In the genomic region with DNA sequence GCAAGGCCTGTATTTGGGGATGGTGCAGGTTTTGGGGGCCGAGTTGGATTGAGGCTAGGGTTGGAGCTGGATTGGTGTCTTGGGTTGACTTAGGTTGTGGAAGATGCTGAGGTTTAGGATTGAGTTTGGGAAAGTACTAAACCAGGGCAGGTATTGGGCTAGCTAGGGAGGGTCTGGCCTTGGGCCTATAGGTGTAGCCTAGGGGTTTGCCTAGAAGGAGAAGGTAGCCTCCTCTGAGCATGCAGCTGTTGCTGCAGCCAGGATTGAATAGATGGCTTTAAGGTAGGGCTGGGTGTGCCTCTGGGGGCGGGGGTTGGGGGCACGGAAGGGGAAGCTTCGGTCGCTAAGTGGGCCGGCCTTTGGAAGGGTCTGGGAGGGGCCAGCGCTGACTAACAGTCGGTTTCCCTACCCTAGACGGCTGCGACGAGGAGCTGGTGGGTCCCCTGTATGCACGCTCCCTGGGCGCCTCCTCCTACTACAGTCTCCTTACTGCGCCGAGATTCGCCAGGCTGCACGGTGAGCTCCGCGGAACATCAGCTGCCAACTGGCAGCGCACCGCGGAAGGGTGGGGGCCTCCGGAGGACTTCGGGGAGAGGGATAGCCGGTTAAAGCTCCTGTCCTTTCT, we compare ENCODE assay signal across 1 cellular context.
TF ChIP-seq lines count a peak whose summit lies in the region.

No MANE protein-coding gene starts in this region.

TF ChIP-seq in H1, 55 proteins besides CTCF, POLR2A, EP300 and RAD21:
- TF ChIP-seq CREB1 (IDR thresholded peaks at IDR 0.05) (no peak), POU5F1 (IDR thresholded peaks at IDR 0.05; ENCODE audit: low read depth, low read length) (no peak), TEAD4 (IDR thresholded peaks at IDR 0.05; ENCODE audit: low read depth, low read length) (no peak), SIRT6 (IDR thresholded peaks at IDR 0.05; ENCODE audit: low read length) (no peak), NRF1 (IDR thresholded peaks at IDR 0.05; ENCODE audit: low read depth, low read length) (no peak), BACH1 (IDR thresholded peaks at IDR 0.05; ENCODE audit: low read length) (no peak), EZH2 (IDR thresholded peaks at IDR 0.05; ENCODE audit: low read depth, low read length, severe bottlenecking) (no peak), KDM1A (IDR thresholded peaks at IDR 0.05; ENCODE audit: borderline replicate concordance, low read length) (no peak), CHD2 (IDR thresholded peaks at IDR 0.05; ENCODE audit: low read length) (no peak), KDM5A (IDR thresholded peaks at IDR 0.05; ENCODE audit: low read length) (no peak), TBP (IDR thresholded peaks at IDR 0.05; ENCODE audit: low read depth, low read length) (no peak), RBBP5 (IDR thresholded peaks at IDR 0.05; ENCODE audit: borderline replicate concordance, low read depth, low read length) (no peak), CEBPB (IDR thresholded peaks at IDR 0.05; ENCODE audit: low read depth, low read length) (no peak), BRCA1 (IDR thresholded peaks at IDR 0.05; ENCODE audit: low read depth, low read length) (no peak)
- TF ChIP-seq, protein P1, sequence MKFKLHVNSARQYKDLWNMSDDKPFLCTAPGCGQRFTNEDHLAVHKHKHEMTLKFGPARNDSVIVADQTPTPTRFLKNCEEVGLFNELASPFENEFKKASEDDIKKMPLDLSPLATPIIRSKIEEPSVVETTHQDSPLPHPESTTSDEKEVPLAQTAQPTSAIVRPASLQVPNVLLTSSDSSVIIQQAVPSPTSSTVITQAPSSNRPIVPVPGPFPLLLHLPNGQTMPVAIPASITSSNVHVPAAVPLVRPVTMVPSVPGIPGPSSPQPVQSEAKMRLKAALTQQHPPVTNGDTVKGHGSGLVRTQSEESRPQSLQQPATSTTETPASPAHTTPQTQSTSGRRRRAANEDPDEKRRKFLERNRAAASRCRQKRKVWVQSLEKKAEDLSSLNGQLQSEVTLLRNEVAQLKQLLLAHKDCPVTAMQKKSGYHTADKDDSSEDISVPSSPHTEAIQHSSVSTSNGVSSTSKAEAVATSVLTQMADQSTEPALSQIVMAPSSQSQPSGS (IDR thresholded peaks at IDR 0.05; ENCODE audit: low read length) = no peak
- TF ChIP-seq, protein P2, sequence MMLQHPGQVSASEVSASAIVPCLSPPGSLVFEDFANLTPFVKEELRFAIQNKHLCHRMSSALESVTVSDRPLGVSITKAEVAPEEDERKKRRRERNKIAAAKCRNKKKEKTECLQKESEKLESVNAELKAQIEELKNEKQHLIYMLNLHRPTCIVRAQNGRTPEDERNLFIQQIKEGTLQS (IDR thresholded peaks at IDR 0.05; ENCODE audit: insufficient read depth, low read depth, low read length) = no peak
- TF ChIP-seq, protein P3, sequence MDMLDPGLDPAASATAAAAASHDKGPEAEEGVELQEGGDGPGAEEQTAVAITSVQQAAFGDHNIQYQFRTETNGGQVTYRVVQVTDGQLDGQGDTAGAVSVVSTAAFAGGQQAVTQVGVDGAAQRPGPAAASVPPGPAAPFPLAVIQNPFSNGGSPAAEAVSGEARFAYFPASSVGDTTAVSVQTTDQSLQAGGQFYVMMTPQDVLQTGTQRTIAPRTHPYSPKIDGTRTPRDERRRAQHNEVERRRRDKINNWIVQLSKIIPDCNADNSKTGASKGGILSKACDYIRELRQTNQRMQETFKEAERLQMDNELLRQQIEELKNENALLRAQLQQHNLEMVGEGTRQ (IDR thresholded peaks at IDR 0.05; ENCODE audit: low read length) = no peak
- TF ChIP-seq, protein P4, sequence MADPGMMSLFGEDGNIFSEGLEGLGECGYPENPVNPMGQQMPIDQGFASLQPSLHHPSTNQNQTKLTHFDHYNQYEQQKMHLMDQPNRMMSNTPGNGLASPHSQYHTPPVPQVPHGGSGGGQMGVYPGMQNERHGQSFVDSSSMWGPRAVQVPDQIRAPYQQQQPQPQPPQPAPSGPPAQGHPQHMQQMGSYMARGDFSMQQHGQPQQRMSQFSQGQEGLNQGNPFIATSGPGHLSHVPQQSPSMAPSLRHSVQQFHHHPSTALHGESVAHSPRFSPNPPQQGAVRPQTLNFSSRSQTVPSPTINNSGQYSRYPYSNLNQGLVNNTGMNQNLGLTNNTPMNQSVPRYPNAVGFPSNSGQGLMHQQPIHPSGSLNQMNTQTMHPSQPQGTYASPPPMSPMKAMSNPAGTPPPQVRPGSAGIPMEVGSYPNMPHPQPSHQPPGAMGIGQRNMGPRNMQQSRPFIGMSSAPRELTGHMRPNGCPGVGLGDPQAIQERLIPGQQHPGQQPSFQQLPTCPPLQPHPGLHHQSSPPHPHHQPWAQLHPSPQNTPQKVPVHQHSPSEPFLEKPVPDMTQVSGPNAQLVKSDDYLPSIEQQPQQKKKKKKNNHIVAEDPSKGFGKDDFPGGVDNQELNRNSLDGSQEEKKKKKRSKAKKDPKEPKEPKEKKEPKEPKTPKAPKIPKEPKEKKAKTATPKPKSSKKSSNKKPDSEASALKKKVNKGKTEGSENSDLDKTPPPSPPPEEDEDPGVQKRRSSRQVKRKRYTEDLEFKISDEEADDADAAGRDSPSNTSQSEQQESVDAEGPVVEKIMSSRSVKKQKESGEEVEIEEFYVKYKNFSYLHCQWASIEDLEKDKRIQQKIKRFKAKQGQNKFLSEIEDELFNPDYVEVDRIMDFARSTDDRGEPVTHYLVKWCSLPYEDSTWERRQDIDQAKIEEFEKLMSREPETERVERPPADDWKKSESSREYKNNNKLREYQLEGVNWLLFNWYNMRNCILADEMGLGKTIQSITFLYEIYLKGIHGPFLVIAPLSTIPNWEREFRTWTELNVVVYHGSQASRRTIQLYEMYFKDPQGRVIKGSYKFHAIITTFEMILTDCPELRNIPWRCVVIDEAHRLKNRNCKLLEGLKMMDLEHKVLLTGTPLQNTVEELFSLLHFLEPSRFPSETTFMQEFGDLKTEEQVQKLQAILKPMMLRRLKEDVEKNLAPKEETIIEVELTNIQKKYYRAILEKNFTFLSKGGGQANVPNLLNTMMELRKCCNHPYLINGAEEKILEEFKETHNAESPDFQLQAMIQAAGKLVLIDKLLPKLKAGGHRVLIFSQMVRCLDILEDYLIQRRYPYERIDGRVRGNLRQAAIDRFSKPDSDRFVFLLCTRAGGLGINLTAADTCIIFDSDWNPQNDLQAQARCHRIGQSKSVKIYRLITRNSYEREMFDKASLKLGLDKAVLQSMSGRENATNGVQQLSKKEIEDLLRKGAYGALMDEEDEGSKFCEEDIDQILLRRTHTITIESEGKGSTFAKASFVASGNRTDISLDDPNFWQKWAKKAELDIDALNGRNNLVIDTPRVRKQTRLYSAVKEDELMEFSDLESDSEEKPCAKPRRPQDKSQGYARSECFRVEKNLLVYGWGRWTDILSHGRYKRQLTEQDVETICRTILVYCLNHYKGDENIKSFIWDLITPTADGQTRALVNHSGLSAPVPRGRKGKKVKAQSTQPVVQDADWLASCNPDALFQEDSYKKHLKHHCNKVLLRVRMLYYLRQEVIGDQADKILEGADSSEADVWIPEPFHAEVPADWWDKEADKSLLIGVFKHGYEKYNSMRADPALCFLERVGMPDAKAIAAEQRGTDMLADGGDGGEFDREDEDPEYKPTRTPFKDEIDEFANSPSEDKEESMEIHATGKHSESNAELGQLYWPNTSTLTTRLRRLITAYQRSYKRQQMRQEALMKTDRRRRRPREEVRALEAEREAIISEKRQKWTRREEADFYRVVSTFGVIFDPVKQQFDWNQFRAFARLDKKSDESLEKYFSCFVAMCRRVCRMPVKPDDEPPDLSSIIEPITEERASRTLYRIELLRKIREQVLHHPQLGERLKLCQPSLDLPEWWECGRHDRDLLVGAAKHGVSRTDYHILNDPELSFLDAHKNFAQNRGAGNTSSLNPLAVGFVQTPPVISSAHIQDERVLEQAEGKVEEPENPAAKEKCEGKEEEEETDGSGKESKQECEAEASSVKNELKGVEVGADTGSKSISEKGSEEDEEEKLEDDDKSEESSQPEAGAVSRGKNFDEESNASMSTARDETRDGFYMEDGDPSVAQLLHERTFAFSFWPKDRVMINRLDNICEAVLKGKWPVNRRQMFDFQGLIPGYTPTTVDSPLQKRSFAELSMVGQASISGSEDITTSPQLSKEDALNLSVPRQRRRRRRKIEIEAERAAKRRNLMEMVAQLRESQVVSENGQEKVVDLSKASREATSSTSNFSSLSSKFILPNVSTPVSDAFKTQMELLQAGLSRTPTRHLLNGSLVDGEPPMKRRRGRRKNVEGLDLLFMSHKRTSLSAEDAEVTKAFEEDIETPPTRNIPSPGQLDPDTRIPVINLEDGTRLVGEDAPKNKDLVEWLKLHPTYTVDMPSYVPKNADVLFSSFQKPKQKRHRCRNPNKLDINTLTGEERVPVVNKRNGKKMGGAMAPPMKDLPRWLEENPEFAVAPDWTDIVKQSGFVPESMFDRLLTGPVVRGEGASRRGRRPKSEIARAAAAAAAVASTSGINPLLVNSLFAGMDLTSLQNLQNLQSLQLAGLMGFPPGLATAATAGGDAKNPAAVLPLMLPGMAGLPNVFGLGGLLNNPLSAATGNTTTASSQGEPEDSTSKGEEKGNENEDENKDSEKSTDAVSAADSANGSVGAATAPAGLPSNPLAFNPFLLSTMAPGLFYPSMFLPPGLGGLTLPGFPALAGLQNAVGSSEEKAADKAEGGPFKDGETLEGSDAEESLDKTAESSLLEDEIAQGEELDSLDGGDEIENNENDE (IDR thresholded peaks at IDR 0.05; ENCODE audit: insufficient replicate concordance, low read length) = no peak
